ENCODE assay signal across 20 cellular contexts in the genomic region with DNA sequence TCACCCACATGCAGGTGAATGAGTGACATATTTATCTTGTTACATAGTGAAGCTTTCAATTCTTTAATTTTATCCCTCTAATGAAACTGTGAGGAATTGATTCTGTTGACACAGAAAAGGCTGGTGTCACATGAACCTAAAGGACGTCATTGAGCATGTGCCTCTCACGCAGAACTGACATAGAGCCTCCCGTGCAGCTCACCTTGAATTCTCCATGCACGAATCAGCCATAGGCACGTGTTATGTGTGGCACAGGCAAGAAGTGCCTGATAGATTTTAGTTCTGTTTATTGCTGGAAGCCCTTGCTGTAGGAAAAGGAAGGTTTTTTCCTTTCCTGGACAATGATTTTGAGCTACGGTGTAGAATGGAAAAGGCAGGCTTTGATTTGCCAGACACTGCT.
"Had no signal": no experiment of that assay in that cellular context is flagged by ENCODE, and none has a peak within 500 bp of the region (broad histone marks: within the 10 kb centered on the region; RNA-seq: fewer than 3 reads in every experiment).

No MANE protein-coding gene starts in this region.

- H3K27me3 Mint-ChIP-seq: natural killer cell treated with Interleukin-12 subunit alpha and Interleukin-12 subunit beta and Interleukin-15 and Interleukin-18, amount 100 ng/mL, for 72 hours; progenitor cell of endocrine pancreas had no signal

- H3K4me3 Mint-ChIP-seq: memory B cell had no signal

- H3K9me3 Mint-ChIP-seq: activated T-cell treated with anti-CD3 and anti-CD28 coated beads, Interleukin-2, amount 50 U/mL, for 72 hours; memory B cell; natural killer cell treated with Interleukin-12 subunit alpha and Interleukin-12 subunit beta and Interleukin-15 and Interleukin-18, amount 100 ng/mL, for 72 hours had no signal

- H3K27ac Mint-ChIP-seq: memory B cell, progenitor cell of endocrine pancreas had no signal

- ATAC-seq: activated T-cell treated with anti-CD3 and anti-CD28 coated beads, Interleukin-2, amount 50 U/mL, for 72 hours; body of pancreas; esophagus mucosa; left ventricle myocardium superior; natural killer cell treated with Interleukin-12 subunit alpha and Interleukin-12 subunit beta and Interleukin-15 and Interleukin-18, amount 100 ng/mL, for 72 hours had no signal

- H3K4me1 ChIP-seq: body of pancreas, colonic mucosa had no signal

- H3K4me3 ChIP-seq: body of pancreas, colonic mucosa, right atrium auricular region, transverse colon, vagina had no signal

- H3K36me3 Mint-ChIP-seq: natural killer cell treated with Interleukin-12 subunit alpha and Interleukin-12 subunit beta and Interleukin-15 and Interleukin-18, amount 100 ng/mL, for 72 hours had no signal

- H3K27ac ChIP-seq: body of pancreas, colonic mucosa, right atrium auricular region, transverse colon, vagina had no signal

- H3K27me3 ChIP-seq: body of pancreas, colonic mucosa, right atrium auricular region, transverse colon, vagina had no signal

- H3K36me3 ChIP-seq: colonic mucosa, right atrium auricular region, transverse colon, vagina had no signal

- DNase-seq: activated T-cell treated with anti-CD3 and anti-CD28 coated beads, Interleukin-2, amount 50 U/mL, for 72 hours; amniotic stem cell; body of pancreas; central memory CD4-positive, alpha-beta T cell; colonic mucosa; hippocampal formation; left ventricle myocardium superior; stimulated activated CD4-positive, alpha-beta T cell treated with anti-CD3 and anti-CD28 coated beads, Interleukin-15, amount 100 ng/mL, for 24 hours; stimulated activated CD4-positive, alpha-beta T cell treated with anti-CD3 and anti-CD28 coated beads, Interleukin-4, amount 100 ng/mL, for 4 hours; stimulated activated CD8-positive, alpha-beta memory T cell treated with anti-CD3 and anti-CD28 coated beads, Interleukin-4, amount 100 ng/mL, for 48 hours; stimulated activated naive CD4-positive, alpha-beta T cell treated with Interleukin-2 at 50 U/mL for 16 hours; substantia nigra; T-helper 9 cell; transverse colon had no signal

- H3K9me3 ChIP-seq: body of pancreas, colonic mucosa, right atrium auricular region, transverse colon, vagina had no signal
